Comparison of ENCODE assay signal across 29 cellular contexts in genomic region chr20:53296451-53297153, GRCh38.
"Had no signal": no experiment of that assay in that cellular context is flagged by ENCODE, and none has a peak within 500 bp of the region (broad histone marks: within the 10 kb centered on the region; RNA-seq: fewer than 3 reads in every experiment).

No MANE protein-coding gene starts in this region.

- H3K36me3 Mint-ChIP-seq: activated naive CD8-positive, alpha-beta T cell treated with anti-CD3 and anti-CD28 coated beads for 36 hours had no signal

- H3K4me3 Mint-ChIP-seq: activated CD4-positive, alpha-beta T cell treated with anti-CD3 and anti-CD28 coated beads, Interleukin-2, amount 10 ng/mL, durations not matched to agents 24 days and 14 days; activated CD8-positive, alpha-beta T cell treated with anti-CD3 and anti-CD28 coated beads for 36 hours; activated naive CD8-positive, alpha-beta T cell treated with anti-CD3 and anti-CD28 coated beads for 36 hours; activated T-cell treated with anti-CD3 and anti-CD28 coated beads, Interleukin-2, amount 50 U/mL, for 72 hours; activated T-helper 17 cell treated with anti-CD3 and anti-CD28 coated beads, Interleukin-2, amount 50 U/mL, for 72 hours had no signal

- DNase-seq: activated CD4-positive, alpha-beta T cell treated with anti-CD3 and anti-CD28 coated beads, Interleukin-2, amount 10 ng/mL, durations not matched to agents 24 days and 14 days; activated CD4-positive, alpha-beta T cell treated with anti-CD3 and anti-CD28 coated beads, Interleukin-2, amount 50 U/mL, for 4 hours; activated CD8-positive, alpha-beta T cell treated with anti-CD3 and anti-CD28 coated beads for 36 hours; activated effector memory CD4-positive, alpha-beta T cell treated with anti-CD3 and anti-CD28 coated beads, Interleukin-2, amount 50 U/mL, for 16 hours; activated naive CD4-positive, alpha-beta T cell; activated naive CD4-positive, alpha-beta T cell treated with anti-CD3 and anti-CD28 coated beads, Interleukin-2, amount 50 U/mL, for 16 hours; activated naive CD8-positive, alpha-beta T cell treated with anti-CD3 and anti-CD28 coated beads for 36 hours; activated T-cell treated with anti-CD3 and anti-CD28 coated beads, Interleukin-2, amount 50 U/mL, for 1 hour; activated T-cell treated with anti-CD3 and anti-CD28 coated beads, Interleukin-2, amount 50 U/mL, for 72 hours; amniotic stem cell; aorta; brain microvascular endothelial cell; central memory CD4-positive, alpha-beta T cell; MM.1S; MV-4-11; NCI-H1092; NCI-H1436 treated with DMSO at 0.1 percent for 48 hours; NCI-H1694 treated with DMSO at 0.1 percent for 48 hours; NCI-H2029; NCI-H510A; NCI-H526; NCI-H748 treated with DMSO at 0.1 percent for 48 hours; NK-92 treated with Interleukin-12 subunit alpha and Interleukin-12 subunit beta, amount 100 ng/mL, for 24 hours; Right ventricle myocardium superior; SW 1271; T-helper 1 cell; WERI-Rb-1 had no signal

- H3K9me3 Mint-ChIP-seq: activated CD4-positive, alpha-beta T cell treated with anti-CD3 and anti-CD28 coated beads, Interleukin-2, amount 10 ng/mL, durations not matched to agents 24 days and 14 days; activated CD8-positive, alpha-beta T cell treated with anti-CD3 and anti-CD28 coated beads for 36 hours; activated naive CD8-positive, alpha-beta T cell treated with anti-CD3 and anti-CD28 coated beads for 36 hours; activated T-cell treated with anti-CD3 and anti-CD28 coated beads, Interleukin-2, amount 50 U/mL, for 72 hours; activated T-helper 17 cell treated with anti-CD3 and anti-CD28 coated beads, Interleukin-2, amount 50 U/mL, for 72 hours had no signal

- H3K4me1 Mint-ChIP-seq: activated CD4-positive, alpha-beta T cell treated with anti-CD3 and anti-CD28 coated beads, Interleukin-2, amount 10 ng/mL, durations not matched to agents 24 days and 14 days; activated naive CD8-positive, alpha-beta T cell treated with anti-CD3 and anti-CD28 coated beads for 36 hours; activated T-helper 17 cell treated with anti-CD3 and anti-CD28 coated beads, Interleukin-2, amount 50 U/mL, for 72 hours had no signal

- H3K27ac Mint-ChIP-seq: activated CD4-positive, alpha-beta T cell treated with anti-CD3 and anti-CD28 coated beads, Interleukin-2, amount 10 ng/mL, durations not matched to agents 24 days and 14 days; activated CD8-positive, alpha-beta T cell treated with anti-CD3 and anti-CD28 coated beads for 36 hours; activated naive CD8-positive, alpha-beta T cell treated with anti-CD3 and anti-CD28 coated beads for 36 hours; activated T-cell treated with anti-CD3 and anti-CD28 coated beads, Interleukin-2, amount 50 U/mL, for 72 hours; activated T-helper 17 cell treated with anti-CD3 and anti-CD28 coated beads, Interleukin-2, amount 50 U/mL, for 72 hours had no signal

- ATAC-seq: activated CD8-positive, alpha-beta T cell treated with anti-CD3 and anti-CD28 coated beads for 36 hours; activated T-cell treated with anti-CD3 and anti-CD28 coated beads, Interleukin-2, amount 50 U/mL, for 72 hours; activated T-helper 17 cell treated with anti-CD3 and anti-CD28 coated beads, Interleukin-2, amount 50 U/mL, for 72 hours had no signal

- FAIRE-seq: TTC549 had no signal

- H3K27me3 Mint-ChIP-seq: activated CD4-positive, alpha-beta T cell treated with anti-CD3 and anti-CD28 coated beads, Interleukin-2, amount 10 ng/mL, durations not matched to agents 24 days and 14 days; activated naive CD8-positive, alpha-beta T cell treated with anti-CD3 and anti-CD28 coated beads for 36 hours; activated T-helper 17 cell treated with anti-CD3 and anti-CD28 coated beads, Interleukin-2, amount 50 U/mL, for 72 hours had no signal
